Comparison of ENCODE assay signal across 9 cellular contexts in the genomic region with DNA sequence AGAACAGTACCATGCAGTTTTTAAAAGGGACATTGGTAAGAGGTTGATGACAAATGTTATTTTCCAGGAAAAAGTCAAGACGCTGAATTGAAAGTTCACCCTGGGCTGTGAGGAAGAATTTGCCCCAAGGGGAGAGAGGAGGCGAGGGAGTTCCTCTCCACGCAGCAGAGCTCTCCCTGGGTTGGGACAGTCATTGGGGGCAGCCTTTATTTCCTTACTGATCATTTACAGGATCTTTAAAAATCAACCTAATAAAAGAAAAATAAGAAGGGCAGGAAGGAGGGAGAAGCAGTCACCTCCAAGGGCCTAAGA. TPM values are rescaled to one million over a fixed set of nuclear protein-coding genes. Genes with fewer than 3 reads are reported as not detected.
DNase-seq lines count a peak whose midpoint lies in the region; ATAC-seq and TF ChIP-seq lines count a peak whose summit lies in the region.
"Had no signal": no experiment of that assay in that cellular context is flagged by ENCODE, and none has a peak within 500 bp of the region (broad histone marks: within the 10 kb centered on the region; RNA-seq: fewer than 3 reads in every experiment).

No MANE protein-coding gene starts in this region.

- no peaks in the 10 kb centered on the region for H3K79me2 ChIP-seq in OCI-LY7 (ENCODE audit: insufficient read depth, low read depth, low read length)

- no peaks in the 10 kb centered on the region for H3K9me3 Mint-ChIP-seq in memory B cell

- peaks cover 21% of the 10 kb centered on the region for H3K27me3 Mint-ChIP-seq in memory B cell

- no peak overlapping the region for H3K27ac Mint-ChIP-seq in memory B cell

- H3K4me1 Mint-ChIP-seq in memory B cell: peaks cover 13% of the 10 kb centered on the region

- H3K4me3 ChIP-seq in OCI-LY7 (ENCODE audit: low read depth, low read length, poor library complexity, severe bottlenecking) (peak overlapping the region; percentile 35), colonic mucosa (peak overlapping the region; percentile 39)
- H3K4me3 ChIP-seq: SK-N-MC had no signal

- intact Hi-C loops in OCI-LY7 (cut with micrococcal nuclease; ENCODE audit: unreplicated experiment): no loop called here
- intact Hi-C loops in colonic mucosa (cut with DNase I): no loop called here

- H3K27ac ChIP-seq in OCI-LY7 (ENCODE audit: low read depth, low read length, poor library complexity, severe bottlenecking) (no peak overlapping the region), colonic mucosa (no peak overlapping the region), temporal lobe (ENCODE audit: low read depth, low read length) (peak overlapping the region; percentile 86)
- H3K27ac ChIP-seq: SK-N-MC had no signal

- H3K4me1 ChIP-seq in OCI-LY7 (ENCODE audit: insufficient read depth, low read length, poor library complexity, severe bottlenecking) (no peaks in the 10 kb centered on the region), colonic mucosa (no peaks in the 10 kb centered on the region)

- H3K36me3 ChIP-seq in OCI-LY7 (ENCODE audit: insufficient read depth, low read length) (no peaks in the 10 kb centered on the region), colonic mucosa (no peaks in the 10 kb centered on the region)

- H3K4me3 Mint-ChIP-seq in memory B cell: peak overlapping the region; percentile 65

- BruUV-seq in OCI-LY7 (replicated peaks; lab: Mats Ljungman, UMichigan): no TSS peak

- no peak for TF ChIP-seq CTCF in OCI-LY7 (conservative IDR thresholded peaks at IDR 0.05; ENCODE audit: low read length)
- no peak for TF ChIP-seq CTCF in colonic mucosa (IDR thresholded peaks at IDR 0.05)

- CTCF ChIA-PET in OCI-LY7 (lab: Charles Lee; ENCODE audit: unreplicated experiment): no interaction called here

- H3K9me3 ChIP-seq in OCI-LY7 (ENCODE audit: low read length): no peaks in the 10 kb centered on the region
- no peaks in the 10 kb centered on the region for H3K9me3 ChIP-seq in colonic mucosa

- no peaks in the 10 kb centered on the region for H4K20me1 ChIP-seq in OCI-LY7 (ENCODE audit: insufficient read depth, low read length)

- peak overlapping the region; percentile 71 to 80 for H3K9ac ChIP-seq in colonic mucosa (ENCODE audit: low read depth in 2 of 2, low read length in 2 of 2)

- DNase-seq in OCI-LY7 (ENCODE audit: low spot score): no peak
- DNase-seq in colonic mucosa: no peak
- no peak for DNase-seq in memory B cell (ENCODE audit: low spot score in 2 of 2)
- DNase-seq in NCI-H2081 (lab: John Stamatoyannopoulos, UW): no peak
- no peak for DNase-seq in activated T-cell treated with anti-CD3 and anti-CD28 coated beads, Interleukin-2, amount 50 U/mL, for 48 hours

- POLR2A ChIA-PET in OCI-LY7 (lab: Charles Lee): interaction anchor here (1.2 kb wide), 1 partner anchor 9 kb away, joined by 3 read pairs; no protein-coding TSS in a partner anchor

- no peaks in the 10 kb centered on the region for H3K27me3 ChIP-seq in colonic mucosa

- H3K36me3 Mint-ChIP-seq in memory B cell: peaks cover 2% of the 10 kb centered on the region

- H3K4me2 ChIP-seq in OCI-LY7 (ENCODE audit: low read length): peak overlapping the region; percentile 43

- H2AFZ ChIP-seq in OCI-LY7 (ENCODE audit: low read length): no peak overlapping the region

- ATAC-seq in memory B cell (ENCODE audit: low read depth) (no peak), GM19351 (IDR thresholded peaks at IDR 0.05; ENCODE audit: unreplicated experiment) (no peak)

- no peaks in the 10 kb centered on the region for H3K9me2 ChIP-seq in OCI-LY7 (ENCODE audit: insufficient read depth, low read length)

RNA-seq across cellular contexts. Expression of a gene that starts 49.9 kb away (rescaled TPM):
- total RNA-seq in OCI-LY7 (2014; rRNA removed; shearing (Covaris generic)): not detected in 2 replicates
- total RNA-seq in OCI-LY7 (2022) (not detected in 2 replicates), colonic mucosa (under 1 TPM in 1 of 2 donors, not detected in 1; 0.12 TPM), temporal lobe (2.7 TPM)
- total RNA-seq: left colon had no signal
